Comparison of ENCODE assay signal across 8 cellular contexts in genomic region chr1:29120955-29121485, GRCh38. TPM values are rescaled to one million over a fixed set of nuclear protein-coding genes. Genes with fewer than 3 reads are reported as not detected.
DNase-seq lines count a peak whose midpoint lies in the region; ATAC-seq and TF ChIP-seq lines count a peak whose summit lies in the region.

No MANE protein-coding gene starts in this region.

- no peak overlapping the region for H3K27ac Mint-ChIP-seq in T-cell

- H3K9me3 Mint-ChIP-seq in T-cell = no peaks in the 10 kb centered on the region

- H3K4me3 ChIP-seq in ascending aorta = peak overlapping the region; percentile 83 to 94

- H3K36me3 ChIP-seq in ascending aorta = no peaks in the 10 kb centered on the region

- CTCF ChIA-PET in T-cell (lab: Charles Lee) = interaction anchor here in 1 of 2 donors (0.6 kb wide), 1 partner anchor 548 kb away, joined by 4 read pairs; no protein-coding TSS in a partner anchor

- H3K36me3 Mint-ChIP-seq in T-cell = peaks cover 24% of the 10 kb centered on the region

- no peaks in the 10 kb centered on the region for H3K9me3 ChIP-seq in ascending aorta

- H3K4me1 Mint-ChIP-seq in T-cell = peaks cover 9 to 19% (median 10%) of the 10 kb centered on the region in 3 donors

- peak overlapping the region; percentile 21 to 38 (median 21) for H3K4me3 Mint-ChIP-seq in T-cell

- TF ChIP-seq CTCF in ascending aorta (IDR thresholded peaks at IDR 0.05) = peak; percentile 9 to 40 (median 36)

- peaks cover 3 to 30% of the 10 kb centered on the region in 2 donors for H3K4me1 ChIP-seq in ascending aorta

- peaks cover 9 to 22% of the 10 kb centered on the region in 2 donors for H3K27me3 Mint-ChIP-seq in T-cell

- H3K27ac ChIP-seq in ascending aorta = peak overlapping the region; percentile 99

- intact Hi-C loops in ascending aorta (cut with DNase I) = loop anchor here (5.0 to 10.0 kb wide), 6 partner anchors 69 to 1756 kb away; partner anchors contain the start of genes ATP5IF1, EPB41 and MAP3K6

- H3K27me3 ChIP-seq in ascending aorta = no peaks in the 10 kb centered on the region

- ATAC-seq in T-cell (replicated peaks in 1 of 4) (peak; percentile 68 to 73 (median 70)), HG03108 (IDR thresholded peaks at IDR 0.05; ENCODE audit: unreplicated experiment) (no peak)

- POLR2A ChIA-PET in T-cell (lab: Charles Lee) = no interaction called here

- DNase-seq in NCI-H2196 (lab: John Stamatoyannopoulos, UW; ENCODE audit: unreplicated experiment) (peak; percentile 20), NCI-H2196 treated with DMSO at 0.1 percent for 48 hours (lab: John Stamatoyannopoulos, UW; ENCODE audit: unreplicated experiment) (no peak), T-cell (peak; percentile 34 to 72 (median 59)), ascending aorta (ENCODE audit: low spot score in 2 of 2) (no peak), left kidney (ENCODE audit: low read depth, low spot score) (peak; percentile 83)
- DNase-seq in stimulated activated CD8-positive, alpha-beta memory T cell treated with anti-CD3 and anti-CD28 coated beads, Interleukin-12 subunit alpha, Interleukin-12 subunit beta, amount 100 ng/mL, for 4 hours (ENCODE audit: low read depth) = peak; percentile 26
- no peak for DNase-seq in NK-92 treated with Interleukin-12 subunit alpha and Interleukin-12 subunit beta, amount 100 ng/mL, for 24 hours (lab: John Stamatoyannopoulos, UW)

RNA-seq across cellular contexts. Expression of gene TMEM200B, which starts 2.7 kb away (rescaled TPM):
- total RNA-seq in T-cell (under 1 TPM in 3 of 5 donors, not detected in 2; 0.12 to 0.16 (median 0.16) TPM), ascending aorta (18.5 TPM)

Comparison
In these comparisons a context has a peak if more than half of its experiments do, and no peak if none do; other contexts are left out.
1. DNase-seq: peak in NCI-H2196 (single experiment), T-cell (34 of 34), left kidney (single experiment) and stimulated activated CD8-positive, alpha-beta memory T cell treated with anti-CD3 and anti-CD28 coated beads, Interleukin-12 subunit alpha, Interleukin-12 subunit beta, amount 100 ng/mL, for 4 hours (single experiment); none in NCI-H2196 treated with DMSO at 0.1 percent for 48 hours (single experiment), ascending aorta (0 of 2) and NK-92 treated with Interleukin-12 subunit alpha and Interleukin-12 subunit beta, amount 100 ng/mL, for 24 hours (single experiment).
2. RNA of gene TMEM200B, which starts 2.7 kb away (total RNA-seq): 18.5 TPM in ascending aorta (single experiment); 0.12 to 0.16 TPM in T-cell; every median in the first group is over 10 times any median in the second.